ENCODE assay signal across 1 cellular context in genomic region chr5:87105577-87105976, GRCh38.
TF ChIP-seq lines count a peak whose summit lies in the region.

No MANE protein-coding gene starts in this region.

TF ChIP-seq in K562, 482 proteins besides CTCF, POLR2A, EP300 and RAD21 (continued from another document):
- TF ChIP-seq USF2 (CRISPR knock-in tag; IDR thresholded peaks at IDR 0.05) (no peak), KLF10 (CRISPR knock-in tag; IDR thresholded peaks at IDR 0.05) (no peak)
